ENCODE assay signal across 9 cellular contexts in the genomic region with DNA sequence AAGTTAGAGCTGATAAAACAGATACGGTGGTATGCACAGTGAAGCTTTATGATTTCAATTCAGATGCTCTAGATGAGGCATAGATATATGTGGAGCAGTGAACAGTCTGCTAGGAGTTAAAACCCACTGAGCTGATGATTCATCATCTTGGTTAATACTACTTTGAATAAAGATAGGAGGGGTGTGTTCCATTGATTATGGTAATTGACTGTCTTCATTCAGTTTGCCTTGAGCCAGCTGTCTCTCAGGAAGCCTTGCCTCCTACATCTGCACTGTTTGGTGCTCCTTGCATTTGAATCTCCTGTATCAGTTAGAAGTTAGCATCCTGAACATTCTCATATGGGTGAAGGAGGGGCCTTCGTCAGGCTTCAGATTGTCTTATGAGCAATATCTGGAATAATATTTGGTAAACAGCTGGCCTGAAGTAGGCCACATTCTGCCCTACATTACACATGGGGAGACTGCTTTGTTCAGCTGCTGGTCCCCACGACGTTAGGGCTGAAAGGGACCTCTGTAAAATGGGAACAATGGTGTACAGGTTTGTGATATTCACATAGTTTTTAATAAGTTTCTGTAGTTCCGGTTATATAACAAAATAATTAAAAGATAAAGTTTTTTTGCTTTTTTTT. TPM values are rescaled to one million over a fixed set of nuclear protein-coding genes. Genes with fewer than 3 reads are reported as not detected.
DNase-seq lines count a peak whose midpoint lies in the region; ATAC-seq and TF ChIP-seq lines count a peak whose summit lies in the region.
"Had no signal": no experiment of that assay in that cellular context is flagged by ENCODE, and none has a peak within 500 bp of the region (broad histone marks: within the 10 kb centered on the region; RNA-seq: fewer than 3 reads in every experiment).

No MANE protein-coding gene starts in this region.

- peak overlapping the region; percentile 67 for H3K27ac Mint-ChIP-seq in activated naive CD8-positive, alpha-beta T cell treated with anti-CD3 and anti-CD28 coated beads, Interleukin-2, amount 50 U/mL, for 24 hours

- H3K79me2 ChIP-seq in neural cell (replicated peaks; ENCODE audit: insufficient read depth, low read length), result peaks cover 81% of the 10 kb centered on the region

- no peak overlapping the region for H3K4me2 ChIP-seq in neural cell (ENCODE audit: low read length)

- no peaks in the 10 kb centered on the region for H3K9me2 ChIP-seq in neural cell (ENCODE audit: insufficient read depth, low read length)

- DNase-seq in EH (ENCODE audit: low read depth) (peak; percentile 48), nucleus accumbens (lab: John Stamatoyannopoulos, UW) (no peak), GM10266 (ENCODE audit: extremely low spot score) (no peak), NCI-H1092 treated with DMSO at 0.1 percent for 48 hours (lab: John Stamatoyannopoulos, UW) (no peak)
- no peak for DNase-seq in activated naive CD8-positive, alpha-beta T cell treated with anti-CD3 and anti-CD28 coated beads, Interleukin-2, amount 50 U/mL, for 24 hours
- DNase-seq in central memory CD4-positive, alpha-beta T cell, result no peak
- DNase-seq: NCI-H1436 had no signal

- H3F3A ChIP-seq in neural cell (ENCODE audit: insufficient read depth, low read length, poor library complexity, severe bottlenecking), result peaks cover 8% of the 10 kb centered on the region

- peak; percentile 54 for ATAC-seq in HG03378 (IDR thresholded peaks at IDR 0.05; ENCODE audit: unreplicated experiment)
- peak; percentile 91 for ATAC-seq in activated naive CD8-positive, alpha-beta T cell treated with anti-CD3 and anti-CD28 coated beads, Interleukin-2, amount 50 U/mL, for 24 hours

- TF ChIP-seq CTCF in neural cell (IDR thresholded peaks at IDR 0.05; ENCODE audit: poor library complexity, severe bottlenecking) (no peak), GM10266 (IDR thresholded peaks at IDR 0.05; ENCODE audit: control insufficient read depth, insufficient read depth, low read depth, missing control alignments) (no peak)

- H3K27ac ChIP-seq in neural cell (ENCODE audit: low read length), result peak overlapping the region; percentile 36

- peaks cover 31% of the 10 kb centered on the region for H4K20me1 ChIP-seq in neural cell (ENCODE audit: insufficient read depth)

- no peaks in the 10 kb centered on the region for H3K9me3 Mint-ChIP-seq in activated naive CD8-positive, alpha-beta T cell treated with anti-CD3 and anti-CD28 coated beads, Interleukin-2, amount 50 U/mL, for 24 hours

- no peak for TF ChIP-seq RAD21 in neural cell (conservative IDR thresholded peaks at IDR 0.05)

- peak overlapping the region; percentile 8 for H3K4me3 Mint-ChIP-seq in activated naive CD8-positive, alpha-beta T cell treated with anti-CD3 and anti-CD28 coated beads, Interleukin-2, amount 50 U/mL, for 24 hours

- no peak for TF ChIP-seq EP300 in neural cell (conservative IDR thresholded peaks at IDR 0.05; ENCODE audit: poor library complexity, severe bottlenecking)

- H3K36me3 Mint-ChIP-seq in activated naive CD8-positive, alpha-beta T cell treated with anti-CD3 and anti-CD28 coated beads, Interleukin-2, amount 50 U/mL, for 24 hours (ENCODE audit: low read depth), result peaks cover 6% of the 10 kb centered on the region

- no peaks in the 10 kb centered on the region for H3K36me3 ChIP-seq in neural cell (ENCODE audit: insufficient read depth, low read length)

- H3K27me3 ChIP-seq in neural cell (ENCODE audit: insufficient read depth, low read depth, low read length), result no peaks in the 10 kb centered on the region

- peak overlapping the region; percentile 41 for H3K4me3 ChIP-seq in neural cell (ENCODE audit: low read length)

- no peaks in the 10 kb centered on the region for H3K9me3 ChIP-seq in neural cell (ENCODE audit: low read length)

- H3K9ac ChIP-seq in neural cell (ENCODE audit: low read length), result no peak overlapping the region

- no peaks in the 10 kb centered on the region for H3K27me3 Mint-ChIP-seq in activated naive CD8-positive, alpha-beta T cell treated with anti-CD3 and anti-CD28 coated beads, Interleukin-2, amount 50 U/mL, for 24 hours

- peaks cover 90% of the 10 kb centered on the region for H3K4me1 Mint-ChIP-seq in activated naive CD8-positive, alpha-beta T cell treated with anti-CD3 and anti-CD28 coated beads, Interleukin-2, amount 50 U/mL, for 24 hours

- no peak overlapping the region for H2AFZ ChIP-seq in neural cell (ENCODE audit: low read depth, low read length)

TF ChIP-seq in neural cell, 6 proteins besides CTCF, POLR2A, EP300 and RAD21:
- TF ChIP-seq TAF1 (IDR thresholded peaks at IDR 0.05; ENCODE audit: low read depth), result no peak
- TF ChIP-seq MXI1 (conservative IDR thresholded peaks at IDR 0.05; ENCODE audit: poor library complexity, severe bottlenecking), result no peak
- TF ChIP-seq, protein P1, sequence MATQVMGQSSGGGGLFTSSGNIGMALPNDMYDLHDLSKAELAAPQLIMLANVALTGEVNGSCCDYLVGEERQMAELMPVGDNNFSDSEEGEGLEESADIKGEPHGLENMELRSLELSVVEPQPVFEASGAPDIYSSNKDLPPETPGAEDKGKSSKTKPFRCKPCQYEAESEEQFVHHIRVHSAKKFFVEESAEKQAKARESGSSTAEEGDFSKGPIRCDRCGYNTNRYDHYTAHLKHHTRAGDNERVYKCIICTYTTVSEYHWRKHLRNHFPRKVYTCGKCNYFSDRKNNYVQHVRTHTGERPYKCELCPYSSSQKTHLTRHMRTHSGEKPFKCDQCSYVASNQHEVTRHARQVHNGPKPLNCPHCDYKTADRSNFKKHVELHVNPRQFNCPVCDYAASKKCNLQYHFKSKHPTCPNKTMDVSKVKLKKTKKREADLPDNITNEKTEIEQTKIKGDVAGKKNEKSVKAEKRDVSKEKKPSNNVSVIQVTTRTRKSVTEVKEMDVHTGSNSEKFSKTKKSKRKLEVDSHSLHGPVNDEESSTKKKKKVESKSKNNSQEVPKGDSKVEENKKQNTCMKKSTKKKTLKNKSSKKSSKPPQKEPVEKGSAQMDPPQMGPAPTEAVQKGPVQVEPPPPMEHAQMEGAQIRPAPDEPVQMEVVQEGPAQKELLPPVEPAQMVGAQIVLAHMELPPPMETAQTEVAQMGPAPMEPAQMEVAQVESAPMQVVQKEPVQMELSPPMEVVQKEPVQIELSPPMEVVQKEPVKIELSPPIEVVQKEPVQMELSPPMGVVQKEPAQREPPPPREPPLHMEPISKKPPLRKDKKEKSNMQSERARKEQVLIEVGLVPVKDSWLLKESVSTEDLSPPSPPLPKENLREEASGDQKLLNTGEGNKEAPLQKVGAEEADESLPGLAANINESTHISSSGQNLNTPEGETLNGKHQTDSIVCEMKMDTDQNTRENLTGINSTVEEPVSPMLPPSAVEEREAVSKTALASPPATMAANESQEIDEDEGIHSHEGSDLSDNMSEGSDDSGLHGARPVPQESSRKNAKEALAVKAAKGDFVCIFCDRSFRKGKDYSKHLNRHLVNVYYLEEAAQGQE (IDR thresholded peaks at IDR 0.05; ENCODE audit: borderline replicate concordance), result no peak
- no peak for TF ChIP-seq POLR2AphosphoS5 (IDR thresholded peaks at IDR 0.05)
- TF ChIP-seq SMC3 (conservative IDR thresholded peaks at IDR 0.05; ENCODE audit: poor library complexity), result no peak
- TF ChIP-seq EZH2 (IDR thresholded peaks at IDR 0.05; ENCODE audit: borderline replicate concordance, insufficient read depth, low read length, poor library complexity, severe bottlenecking), result no peak

RNA-seq across cellular contexts. Expression of a gene that starts 13.3 kb away (rescaled TPM):
- 125 and 127 TPM in 2 replicates for polyA plus RNA-seq in neural cell
- polyA minus RNA-seq in neural cell, result 287 and 311 TPM in 2 replicates
